In the genomic region with DNA sequence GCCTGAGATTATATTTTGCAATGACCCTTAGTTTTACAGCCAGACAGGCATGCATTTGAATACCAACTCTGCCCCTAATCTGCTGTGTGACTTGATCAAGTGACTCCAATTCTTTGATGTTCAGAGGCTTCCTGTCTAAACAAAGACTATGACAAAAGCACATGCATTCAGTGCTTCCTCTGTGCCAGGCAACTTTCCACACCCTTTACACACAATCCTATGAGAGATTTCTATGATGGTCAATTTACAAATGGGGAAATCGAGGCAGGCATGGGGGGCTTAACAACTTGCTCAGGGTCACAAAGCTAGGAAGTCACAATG, we compare ENCODE assay signal across 15 cellular contexts. TPM values are rescaled to one million over a fixed set of nuclear protein-coding genes. Genes with fewer than 3 reads are reported as not detected.
DNase-seq lines count a peak whose midpoint lies in the region; ATAC-seq and TF ChIP-seq lines count a peak whose summit lies in the region.
"Had no signal": no experiment of that assay in that cellular context is flagged by ENCODE, and none has a peak within 500 bp of the region (broad histone marks: within the 10 kb centered on the region; RNA-seq: fewer than 3 reads in every experiment).

No MANE protein-coding gene starts in this region.

- peak overlapping the region; percentile 14; the same call in 1 of the 2 replicates for H3K14ac ChIP-seq in IMR-90 (replicated peaks; ENCODE audit: low read depth, low read length)

- H3K23ac ChIP-seq in IMR-90 (ENCODE audit: low read depth, low read length): no peak overlapping the region

- no peak for TF ChIP-seq POLR2A in IMR-90 (IDR thresholded peaks at IDR 0.05; ENCODE audit: low read depth, low read length)

- H3K27me3 Mint-ChIP-seq in T-helper 2 cell treated with Interferon-gamma antibody and Interleukin-4, amounts not matched to agents 5 μg/mL and 100 μg/mL, for 36 hours (ENCODE audit: low read depth): no peaks in the 10 kb centered on the region
- no peaks in the 10 kb centered on the region for H3K27me3 Mint-ChIP-seq in activated naive CD8-positive, alpha-beta T cell treated with anti-CD3 and anti-CD28 coated beads, Interleukin-2, amount 50 U/mL, for 24 hours
- peaks cover 7% of the 10 kb centered on the region for H3K27me3 Mint-ChIP-seq in endothelial cell (ENCODE audit: unreplicated experiment)

- H3K4me2 ChIP-seq in IMR-90 (ENCODE audit: low read depth, low read length): no peak overlapping the region
- H3K4me2 ChIP-seq: hepatocyte had no signal

- H3K4me1 Mint-ChIP-seq in T-helper 2 cell treated with Interferon-gamma antibody and Interleukin-4, amounts not matched to agents 5 μg/mL and 100 μg/mL, for 36 hours (ENCODE audit: low read depth): peaks cover 33% of the 10 kb centered on the region
- H3K4me1 Mint-ChIP-seq in activated naive CD8-positive, alpha-beta T cell treated with anti-CD3 and anti-CD28 coated beads, Interleukin-2, amount 50 U/mL, for 24 hours: peaks cover 58% of the 10 kb centered on the region
- H3K4me1 Mint-ChIP-seq in endothelial cell (ENCODE audit: unreplicated experiment): peaks cover 13% of the 10 kb centered on the region

- peak overlapping the region; percentile 31 for H2BK20ac ChIP-seq in IMR-90 (ENCODE audit: low read depth, low read length)

- no peak overlapping the region for H2BK5ac ChIP-seq in IMR-90 (ENCODE audit: low read depth, low read length, poor library complexity, severe bottlenecking)

- H3K9me3 ChIP-seq in IMR-90 (ENCODE audit: control insufficient read depth, insufficient read depth, low read length): no peaks in the 10 kb centered on the region
- H3K9me3 ChIP-seq: ovary had no signal

- H3K4me3 ChIP-seq in IMR-90 (ENCODE audit: insufficient read depth, low read depth, low read length): no peak overlapping the region
- H3K4me3 ChIP-seq: hepatocyte, ovary had no signal

- no peak overlapping the region for H3K56ac ChIP-seq in IMR-90 (ENCODE audit: extremely low read depth, insufficient read depth, low read length)

- peak overlapping the region; percentile 29; the same call in 1 of the 2 replicates for H4K91ac ChIP-seq in IMR-90 (ENCODE audit: insufficient read depth, low read depth, low read length)

- no peaks in the 10 kb centered on the region for H3K27me3 ChIP-seq in IMR-90 (ENCODE audit: control insufficient read depth, insufficient read depth, low read length)
- H3K27me3 ChIP-seq: hepatocyte, ovary had no signal

- POLR2A ChIA-PET in IMR-90 (lab: Charles Lee; ENCODE audit: unreplicated experiment): no interaction called here

- no peak overlapping the region for H3K27ac ChIP-seq in IMR-90 (ENCODE audit: insufficient read depth, low read length)
- H3K27ac ChIP-seq: 22Rv1, hepatocyte, ovary had no signal

- H3K36me3 Mint-ChIP-seq in T-helper 2 cell treated with Interferon-gamma antibody and Interleukin-4, amounts not matched to agents 5 μg/mL and 100 μg/mL, for 36 hours (ENCODE audit: low read depth): no peaks in the 10 kb centered on the region
- H3K36me3 Mint-ChIP-seq in activated naive CD8-positive, alpha-beta T cell treated with anti-CD3 and anti-CD28 coated beads, Interleukin-2, amount 50 U/mL, for 24 hours (ENCODE audit: low read depth): no peaks in the 10 kb centered on the region
- H3K36me3 Mint-ChIP-seq in endothelial cell (ENCODE audit: low read depth, unreplicated experiment): no peaks in the 10 kb centered on the region
- H3K36me3 Mint-ChIP-seq: activated naive CD4-positive, alpha-beta T cell treated with anti-CD3 and anti-CD28 coated beads, Interleukin-2, amount 50 U/mL, for 72 hours had no signal

- ATAC-seq in IMR-90 (ENCODE audit: low read depth): no peak
- no peak for ATAC-seq in activated naive CD8-positive, alpha-beta T cell treated with anti-CD3 and anti-CD28 coated beads, Interleukin-2, amount 50 U/mL, for 24 hours
- no peak for ATAC-seq in HG02885 (IDR thresholded peaks at IDR 0.05; ENCODE audit: poor library complexity, unreplicated experiment)

- no peak overlapping the region for H2AK9ac ChIP-seq in IMR-90 (replicated peaks; ENCODE audit: low read depth, low read length, poor library complexity)

- peak overlapping the region; percentile 68; the same call in 1 of the 2 replicates for H3K18ac ChIP-seq in IMR-90 (ENCODE audit: low read depth, low read length)

- TF ChIP-seq RAD21 in IMR-90 (IDR thresholded peaks at IDR 0.05; ENCODE audit: low read length): no peak

- no peak overlapping the region for H3K9ac ChIP-seq in IMR-90 (ENCODE audit: low read depth, low read length)

- no peak for DNase-seq in T-helper 2 cell treated with Interferon-gamma antibody and Interleukin-4, amounts not matched to agents 5 μg/mL and 100 μg/mL, for 36 hours (ENCODE audit: low spot score)
- DNase-seq in T-helper 2 cell (no peak), IMR-90 (no peak), lung microvascular endothelial cell (ENCODE audit: low read depth in 2 of 2) (peak; percentile 29 to 86), NCI-H187 (lab: John Stamatoyannopoulos, UW) (no peak), endothelial cell (ENCODE audit: low spot score) (no peak)
- no peak for DNase-seq in activated naive CD8-positive, alpha-beta T cell treated with anti-CD3 and anti-CD28 coated beads, Interleukin-2, amount 50 U/mL, for 24 hours
- DNase-seq: MV-4-11, ovary, Right ventricle myocardium superior had no signal

- H3K27ac Mint-ChIP-seq in T-helper 2 cell treated with Interferon-gamma antibody and Interleukin-4, amounts not matched to agents 5 μg/mL and 100 μg/mL, for 36 hours: peak overlapping the region; percentile 21
- H3K27ac Mint-ChIP-seq in activated naive CD8-positive, alpha-beta T cell treated with anti-CD3 and anti-CD28 coated beads, Interleukin-2, amount 50 U/mL, for 24 hours: peak overlapping the region; percentile 29
- H3K27ac Mint-ChIP-seq in endothelial cell (ENCODE audit: unreplicated experiment): no peak overlapping the region

- no CpG with 5 or more reads among the region's 1 CpG for WGBS in IMR-90 (ENCODE audit: extremely low coverage in 2 of 2, insufficient read length in 1 of 2), 2 experiments

- peaks cover 7% of the 10 kb centered on the region for H3K9me1 ChIP-seq in IMR-90 (ENCODE audit: insufficient read depth, low read length)

- intact Hi-C loops in IMR-90 (cut with micrococcal nuclease): no loop called here

- TF ChIP-seq CTCF in IMR-90 (conservative IDR thresholded peaks at IDR 0.05; ENCODE audit: low read depth, low read length): no peak
- no peak for TF ChIP-seq CTCF in endothelial cell (IDR thresholded peaks at IDR 0.05; ENCODE audit: unreplicated experiment)

- no peaks in the 10 kb centered on the region for H3K9me3 Mint-ChIP-seq in T-helper 2 cell treated with Interferon-gamma antibody and Interleukin-4, amounts not matched to agents 5 μg/mL and 100 μg/mL, for 36 hours
- H3K9me3 Mint-ChIP-seq in activated naive CD8-positive, alpha-beta T cell treated with anti-CD3 and anti-CD28 coated beads, Interleukin-2, amount 50 U/mL, for 24 hours: no peaks in the 10 kb centered on the region
- H3K9me3 Mint-ChIP-seq in endothelial cell (ENCODE audit: unreplicated experiment): no peaks in the 10 kb centered on the region
- H3K9me3 Mint-ChIP-seq: activated naive CD4-positive, alpha-beta T cell treated with anti-CD3 and anti-CD28 coated beads, Interleukin-2, amount 50 U/mL, for 72 hours had no signal

- CTCF ChIA-PET in IMR-90 (lab: Yijun Ruan, JAX): interaction anchor here (0.6 kb wide), 1 partner anchor 180 kb away, joined by 4 read pairs; no protein-coding TSS in a partner anchor

- H2BK120ac ChIP-seq in IMR-90 (ENCODE audit: low read depth, low read length): peak overlapping the region; percentile 50; the same call in 1 of the 2 replicates

- no peaks in the 10 kb centered on the region for H4K20me1 ChIP-seq in IMR-90 (ENCODE audit: insufficient read depth, low read length)

- dilution Hi-C loops in IMR-90 (cut with HindIII; ENCODE audit: low sequenced_read_pairs, unreplicated experiment): no loop called here

- peak overlapping the region; percentile 94; the same call in 2 of the 3 replicates for H2BK15ac ChIP-seq in IMR-90 (ENCODE audit: low read depth, low read length)

- in situ Hi-C loops in IMR-90 (cut with MboI; ENCODE audit: low sequenced_read_pairs): no loop called here

- BruUV-seq in IMR-90 (replicated peaks; lab: Mats Ljungman, UMichigan): no TSS peak

- H4K5ac ChIP-seq in IMR-90 (ENCODE audit: low read depth, low read length): no peak overlapping the region

- H3K4ac ChIP-seq in IMR-90 (ENCODE audit: low read depth, low read length): peak overlapping the region; percentile 80; the same call in 1 of the 2 replicates

- peak overlapping the region; percentile 73 for H2AK5ac ChIP-seq in IMR-90 (ENCODE audit: low read depth, low read length)

- H3K36me3 ChIP-seq in IMR-90 (ENCODE audit: control insufficient read depth, insufficient read depth, low read length): no peaks in the 10 kb centered on the region
- H3K36me3 ChIP-seq: ovary had no signal

- peaks cover 18% of the 10 kb centered on the region for H3K4me1 ChIP-seq in IMR-90 (ENCODE audit: control insufficient read depth, insufficient read depth, low read length)

- no peaks in the 10 kb centered on the region for H3K79me1 ChIP-seq in IMR-90 (ENCODE audit: low read depth in 1 of 2, low read length in 2 of 2)

- no peak overlapping the region for H3K4me3 Mint-ChIP-seq in T-helper 2 cell treated with Interferon-gamma antibody and Interleukin-4, amounts not matched to agents 5 μg/mL and 100 μg/mL, for 36 hours
- H3K4me3 Mint-ChIP-seq in activated naive CD8-positive, alpha-beta T cell treated with anti-CD3 and anti-CD28 coated beads, Interleukin-2, amount 50 U/mL, for 24 hours: no peak overlapping the region
- H3K4me3 Mint-ChIP-seq in endothelial cell (ENCODE audit: unreplicated experiment): no peak overlapping the region
- H3K4me3 Mint-ChIP-seq: CD14-positive monocyte had no signal

- no peak overlapping the region for H2AFZ ChIP-seq in IMR-90 (replicated peaks; ENCODE audit: low read length, poor library complexity)
- H2AFZ ChIP-seq: hepatocyte had no signal

- no peak overlapping the region for H4K8ac ChIP-seq in IMR-90 (ENCODE audit: low read depth in 2 of 2, low read length in 2 of 2)

RNA-seq across cellular contexts. Expression of gene LYPD3, which starts 3.7 kb away (rescaled TPM):
- 0.18 TPM in 1 of 2 replicates, not detected in the other for total RNA-seq in IMR-90 (2012; rRNA removed)
- polyA plus RNA-seq in IMR-90 (2012; rRNA removed): 1.1 TPM in 2 replicates
- polyA plus RNA-seq in IMR-90 (2012; cell fraction: cytosol; rRNA removed): 1.4 and 2.7 TPM in 2 replicates
- 9.0 and 9.4 TPM in 2 replicates for polyA plus RNA-seq in IMR-90 (2012; cell fraction: nucleus; rRNA removed; ENCODE audit: low replicate concordance)
- total RNA-seq in lung microvascular endothelial cell: 0.22 and 0.79 TPM in 2 replicates
- total RNA-seq in endothelial cell (ENCODE audit: unreplicated experiment): 0.67 TPM

RNA-seq across cellular contexts. Expression of gene PHLDB3, which starts 35.4 kb away (rescaled TPM):
- total RNA-seq in IMR-90 (2012; rRNA removed): 2.9 and 3.3 TPM in 2 replicates
- polyA plus RNA-seq in IMR-90 (2012; rRNA removed): 10.6 and 12.4 TPM in 2 replicates
- polyA plus RNA-seq in IMR-90 (2012; cell fraction: cytosol; rRNA removed): 9.0 and 10.1 TPM in 2 replicates
- polyA plus RNA-seq in IMR-90 (2012; cell fraction: nucleus; rRNA removed; ENCODE audit: low replicate concordance): 34.5 and 54.5 TPM in 2 replicates
- total RNA-seq in lung microvascular endothelial cell: 23.1 and 79.8 TPM in 2 replicates
- 9.6 TPM for total RNA-seq in endothelial cell (ENCODE audit: unreplicated experiment)

RNA-seq across cellular contexts. Expression of gene TEX101, which starts 54.4 kb away (rescaled TPM):
- not detected in 2 replicates for total RNA-seq in IMR-90 (2012; rRNA removed)
- not detected in 2 replicates for polyA plus RNA-seq in IMR-90 (2012; rRNA removed)
- polyA plus RNA-seq in IMR-90 (2012; cell fraction: cytosol; rRNA removed): not detected in 2 replicates
- not detected in 2 replicates for polyA plus RNA-seq in IMR-90 (2012; cell fraction: nucleus; rRNA removed; ENCODE audit: low replicate concordance)
- not detected in 2 replicates for total RNA-seq in lung microvascular endothelial cell
- not detected for total RNA-seq in endothelial cell (ENCODE audit: unreplicated experiment)
- total RNA-seq: activated naive CD4-positive, alpha-beta T cell treated with anti-CD3 and anti-CD28 coated beads, Interleukin-2, amount 50 U/mL, for 72 hours; hepatocyte; ovary; Right ventricle myocardium superior had no signal
- polyA plus RNA-seq: hepatocyte, ovary had no signal

RNA-seq across cellular contexts. Expression of gene ETHE1, which starts 57.9 kb away (rescaled TPM):
- total RNA-seq in IMR-90 (2012; rRNA removed) (141 and 161 TPM in 2 replicates), lung microvascular endothelial cell (106 and 137 TPM in 2 replicates), endothelial cell (ENCODE audit: unreplicated experiment) (42.9 TPM)
- polyA plus RNA-seq in IMR-90 (2012; rRNA removed): 233 and 249 TPM in 2 replicates
- 116 and 285 TPM in 2 replicates for polyA plus RNA-seq in IMR-90 (2012; cell fraction: cytosol; rRNA removed)
- polyA plus RNA-seq in IMR-90 (2012; cell fraction: nucleus; rRNA removed; ENCODE audit: low replicate concordance): 66.3 and 168 TPM in 2 replicates

Comparison
In these comparisons a context has a peak if more than half of its experiments do, and no peak if none do; other contexts are left out.
1. DNase-seq: peak in lung microvascular endothelial cell (2 of 2); none in T-helper 2 cell treated with Interferon-gamma antibody and Interleukin-4, amounts not matched to agents 5 μg/mL and 100 μg/mL, for 36 hours (single experiment), T-helper 2 cell (0 of 5), IMR-90 (single experiment), activated naive CD8-positive, alpha-beta T cell treated with anti-CD3 and anti-CD28 coated beads, Interleukin-2, amount 50 U/mL, for 24 hours (single experiment), NCI-H187 (0 of 2) and endothelial cell (single experiment).